ENCODE assay signal across 30 cellular contexts in the genomic region with DNA sequence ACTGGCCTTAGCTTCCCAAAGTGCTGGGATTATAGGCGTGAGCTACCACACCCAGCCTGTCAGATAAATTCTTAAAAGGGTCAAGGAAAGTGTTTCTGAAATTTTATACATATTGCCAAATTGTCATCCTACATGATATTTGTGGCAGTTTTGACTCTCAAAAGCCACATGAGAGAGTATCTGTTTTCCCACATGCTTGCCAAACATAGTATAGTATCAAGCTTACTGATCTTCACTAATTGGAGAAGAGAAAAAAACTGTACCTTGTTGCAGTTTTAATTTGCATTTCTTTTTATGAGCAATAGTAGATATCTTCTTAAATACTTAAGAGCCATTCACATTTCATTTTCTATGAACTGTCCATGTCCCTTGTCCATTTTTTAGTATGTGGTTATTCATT.
"Had no signal": no experiment of that assay in that cellular context is flagged by ENCODE, and none has a peak within 500 bp of the region (broad histone marks: within the 10 kb centered on the region; RNA-seq: fewer than 3 reads in every experiment).

No MANE protein-coding gene starts in this region.

- H3K4me2 ChIP-seq: hepatocyte had no signal

- H3K27me3 Mint-ChIP-seq: activated CD4-positive, alpha-beta T cell treated with anti-CD3 and anti-CD28 coated beads, Interleukin-2, amount 10 ng/mL, durations not matched to agents 24 days and 14 days; activated CD8-positive, alpha-beta T cell treated with anti-CD3 and anti-CD28 coated beads for 36 hours; activated naive CD4-positive, alpha-beta T cell treated with anti-CD3 and anti-CD28 coated beads, Interleukin-2, amount 10 ng/mL, durations not matched to agents 7 days and 5 days; activated naive CD8-positive, alpha-beta T cell treated with anti-CD3 and anti-CD28 coated beads, Interleukin-2, amount 10 ng/mL, durations not matched to agents 7 days and 5 days had no signal

- H3K9me3 Mint-ChIP-seq: activated CD4-positive, alpha-beta T cell treated with anti-CD3 and anti-CD28 coated beads, Interleukin-2, amount 10 ng/mL, durations not matched to agents 24 days and 14 days; activated CD8-positive, alpha-beta T cell treated with anti-CD3 and anti-CD28 coated beads for 36 hours; activated naive CD4-positive, alpha-beta T cell treated with anti-CD3 and anti-CD28 coated beads, Interleukin-2, amount 10 ng/mL, durations not matched to agents 7 days and 5 days; activated T-cell treated with anti-CD3 and anti-CD28 coated beads, Interleukin-2, amount 50 U/mL, for 72 hours; WTC11 had no signal

- H3K4me1 ChIP-seq: ascending aorta, breast epithelium, colonic mucosa had no signal

- FAIRE-seq: endometrium, endothelial cell of umbilical vein, TTC549 had no signal

- H3K27ac Mint-ChIP-seq: activated CD4-positive, alpha-beta T cell treated with anti-CD3 and anti-CD28 coated beads, Interleukin-2, amount 10 ng/mL, durations not matched to agents 24 days and 14 days; activated CD8-positive, alpha-beta T cell treated with anti-CD3 and anti-CD28 coated beads for 36 hours; activated naive CD4-positive, alpha-beta T cell treated with anti-CD3 and anti-CD28 coated beads, Interleukin-2, amount 10 ng/mL, durations not matched to agents 7 days and 5 days; activated naive CD4-positive, alpha-beta T cell treated with anti-CD3 and anti-CD28 coated beads, Interleukin-2, amount 50 U/mL, for 72 hours; activated naive CD8-positive, alpha-beta T cell treated with anti-CD3 and anti-CD28 coated beads, Interleukin-2, amount 10 ng/mL, durations not matched to agents 7 days and 5 days; brain; WTC11 had no signal

- H2AFZ ChIP-seq: hepatocyte had no signal

- ATAC-seq: activated CD8-positive, alpha-beta T cell treated with anti-CD3 and anti-CD28 coated beads for 36 hours; activated T-cell treated with anti-CD3 and anti-CD28 coated beads, Interleukin-2, amount 50 U/mL, for 72 hours; gastroesophageal sphincter; heart right ventricle; WTC11 had no signal

- H3K36me3 ChIP-seq: breast epithelium, colonic mucosa had no signal

- H3K27me3 ChIP-seq: ascending aorta, breast epithelium, cardiac muscle cell, colonic mucosa, esophagus squamous epithelium, gastroesophageal sphincter, heart right ventricle, hepatocyte had no signal

- DNase-seq: activated CD4-positive, alpha-beta T cell treated with anti-CD3 and anti-CD28 coated beads for 1 hour; activated CD4-positive, alpha-beta T cell treated with anti-CD3 and anti-CD28 coated beads, Interleukin-2, amount 10 ng/mL, durations not matched to agents 24 days and 14 days; activated CD8-positive, alpha-beta memory T cell treated with anti-CD3 and anti-CD28 coated beads for 24 hours; activated CD8-positive, alpha-beta T cell treated with anti-CD3 and anti-CD28 coated beads for 36 hours; activated gamma-delta T cell; activated naive CD4-positive, alpha-beta T cell; activated naive CD4-positive, alpha-beta T cell treated with anti-CD3 and anti-CD28 coated beads, Interleukin-2, amount 10 ng/mL, durations not matched to agents 7 days and 5 days; activated naive CD8-positive, alpha-beta T cell treated with anti-CD3 and anti-CD28 coated beads, Interleukin-2, amount 10 ng/mL, durations not matched to agents 7 days and 5 days; activated T-cell treated with anti-CD3 and anti-CD28 coated beads, Interleukin-2, amount 50 U/mL, for 72 hours; central memory CD4-positive, alpha-beta T cell; cerebellar nuclear complex; colonic mucosa; effector CD8-positive, alpha-beta T cell; esophagus squamous epithelium; foreskin melanocyte; heart right ventricle; T-helper 2 cell had no signal

- H3K4me1 Mint-ChIP-seq: activated naive CD4-positive, alpha-beta T cell treated with anti-CD3 and anti-CD28 coated beads, Interleukin-2, amount 10 ng/mL, durations not matched to agents 7 days and 5 days had no signal

- H3K4me3 Mint-ChIP-seq: activated CD4-positive, alpha-beta T cell treated with anti-CD3 and anti-CD28 coated beads, Interleukin-2, amount 10 ng/mL, durations not matched to agents 24 days and 14 days; activated CD8-positive, alpha-beta T cell treated with anti-CD3 and anti-CD28 coated beads for 36 hours; activated naive CD4-positive, alpha-beta T cell treated with anti-CD3 and anti-CD28 coated beads, Interleukin-2, amount 10 ng/mL, durations not matched to agents 7 days and 5 days; activated naive CD8-positive, alpha-beta T cell treated with anti-CD3 and anti-CD28 coated beads, Interleukin-2, amount 10 ng/mL, durations not matched to agents 7 days and 5 days; activated T-cell treated with anti-CD3 and anti-CD28 coated beads, Interleukin-2, amount 50 U/mL, for 72 hours; brain; WTC11 had no signal

- H3K36me3 Mint-ChIP-seq: WTC11 had no signal

- H3K4me3 ChIP-seq: ascending aorta, breast epithelium, cardiac muscle cell, colonic mucosa, esophagus squamous epithelium, gastroesophageal sphincter, heart right ventricle, hepatocyte had no signal

- H3K27ac ChIP-seq: ascending aorta, breast epithelium, cardiac muscle cell, colonic mucosa, epithelial cell of prostate, esophagus squamous epithelium, gastroesophageal sphincter, heart right ventricle, hepatocyte, VCaP had no signal

- H3K9me3 ChIP-seq: ascending aorta, breast epithelium, colonic mucosa, esophagus squamous epithelium, gastroesophageal sphincter, heart right ventricle had no signal
